Comparison of ENCODE assay signal across 16 cellular contexts in genomic region chr2:231683292-231683898, GRCh38. TPM values are rescaled to one million over a fixed set of nuclear protein-coding genes. Genes with fewer than 3 reads are reported as not detected.
DNase-seq lines count a peak whose midpoint lies in the region; TF ChIP-seq lines count a peak whose summit lies in the region.
"Had no signal": no experiment of that assay in that cellular context is flagged by ENCODE, and none has a peak within 500 bp of the region (broad histone marks: within the 10 kb centered on the region; RNA-seq: fewer than 3 reads in every experiment).

No MANE protein-coding gene starts in this region.

- POLR2A ChIA-PET in Caco-2 (lab: Charles Lee): no interaction called here

- H3K9me3 Mint-ChIP-seq in Caco-2 (ENCODE audit: unreplicated experiment): no peaks in the 10 kb centered on the region
- H3K9me3 Mint-ChIP-seq: activated naive CD4-positive, alpha-beta T cell treated with anti-CD3 and anti-CD28 coated beads, Interleukin-2, amount 50 U/mL, for 24 hours had no signal

- TF ChIP-seq CTCF in Caco-2 (IDR thresholded peaks at IDR 0.05; ENCODE audit: insufficient read depth in 1 of 2, low read depth in 1 of 2, low read length in 1 of 2, severe bottlenecking in 1 of 2, unreplicated experiment in 1 of 2): no peak

- WGBS in thymus: 41% methylated on average over 6 of the region's 6 CpGs

- no peaks in the 10 kb centered on the region for H3K27me3 Mint-ChIP-seq in Caco-2 (ENCODE audit: insufficient read depth, unreplicated experiment)

- CTCF ChIA-PET in Caco-2 (lab: Charles Lee): no interaction called here

- BruUV-seq in Caco-2 (replicated peaks; lab: Mats Ljungman, UMichigan): no TSS peak

- H3K4me3 Mint-ChIP-seq in Caco-2 (ENCODE audit: unreplicated experiment): no peak overlapping the region
- H3K4me3 Mint-ChIP-seq: activated naive CD4-positive, alpha-beta T cell treated with anti-CD3 and anti-CD28 coated beads, Interleukin-2, amount 50 U/mL, for 24 hours had no signal

- peaks cover 10% of the 10 kb centered on the region for H3K4me1 Mint-ChIP-seq in Caco-2 (ENCODE audit: low read depth, unreplicated experiment)

- H3K4me3 ChIP-seq in thymus (ENCODE audit: low read length) (peak overlapping the region; percentile 40), Caco-2 (ENCODE audit: low read depth, low read length) (no peak overlapping the region)
- H3K4me3 ChIP-seq: GM12878, lung, SJCRH30, upper lobe of right lung had no signal

- H3K36me3 Mint-ChIP-seq in Caco-2 (ENCODE audit: insufficient read depth, unreplicated experiment): peaks cover 19% of the 10 kb centered on the region
- H3K36me3 Mint-ChIP-seq: activated naive CD4-positive, alpha-beta T cell treated with anti-CD3 and anti-CD28 coated beads, Interleukin-2, amount 50 U/mL, for 24 hours had no signal

- H3K9me3 ChIP-seq in thymus (ENCODE audit: control insufficient read depth) (no peaks in the 10 kb centered on the region), Caco-2 (no peaks in the 10 kb centered on the region)
- H3K9me3 ChIP-seq: SJCRH30, upper lobe of right lung had no signal

- H3K4me1 ChIP-seq in thymus (ENCODE audit: control insufficient read depth, insufficient read depth, low read length) (peaks cover 61% of the 10 kb centered on the region), Caco-2 (peaks cover 31% of the 10 kb centered on the region)

- intact Hi-C loops in head of caudate nucleus (cut with DNase I): no loop called here
- intact Hi-C loops in Caco-2 (cut with micrococcal nuclease; ENCODE audit: unreplicated experiment): no loop called here

- H3K27me3 ChIP-seq in thymus (ENCODE audit: control insufficient read depth, insufficient read depth) (no peaks in the 10 kb centered on the region), Caco-2 (replicated peaks; ENCODE audit: control insufficient read depth, insufficient read depth, low read length) (no peaks in the 10 kb centered on the region)
- H3K27me3 ChIP-seq: SJCRH30, upper lobe of right lung had no signal

- H3K27ac ChIP-seq in thymus (ENCODE audit: low read depth): peak overlapping the region; percentile 92
- H3K27ac ChIP-seq: SJCRH30, upper lobe of right lung had no signal

- H3K36me3 ChIP-seq in thymus (ENCODE audit: control insufficient read depth, insufficient read depth) (no peaks in the 10 kb centered on the region), Caco-2 (ENCODE audit: control insufficient read depth, insufficient read depth, low read length) (no peaks in the 10 kb centered on the region)
- H3K36me3 ChIP-seq: SJCRH30, upper lobe of right lung had no signal

- H3K27ac Mint-ChIP-seq in Caco-2 (ENCODE audit: unreplicated experiment): no peak overlapping the region
- H3K27ac Mint-ChIP-seq: activated naive CD4-positive, alpha-beta T cell treated with anti-CD3 and anti-CD28 coated beads, Interleukin-2, amount 50 U/mL, for 24 hours had no signal

- DNase-seq in SHP77 treated with DMSO at 0.1 percent for 48 hours (lab: John Stamatoyannopoulos, UW): peak; percentile 39
- no peak for DNase-seq in SHP77 (lab: John Stamatoyannopoulos, UW)
- peak; percentile 13 for DNase-seq in NCI-H446 treated with DMSO at 0.1 percent for 48 hours (lab: John Stamatoyannopoulos, UW)
- peak in 37 of 42 donors; percentile 26 to 87 (median 69) for DNase-seq in head of caudate nucleus
- no peak for DNase-seq in Caco-2
- no peak for DNase-seq in medulla oblongata (ENCODE audit: extremely low spot score)
- DNase-seq in activated CD4-positive, CD25-positive, alpha-beta regulatory T cell treated with anti-CD3 and anti-CD28 coated beads, Interleukin-2, amount 50 U/mL, for 72 hours: no peak
- DNase-seq: ACHN; NCI-H748 treated with DMSO at 0.1 percent for 48 hours; SJCRH30; stimulated activated CD4-positive, alpha-beta T cell treated with anti-CD3 and anti-CD28 coated beads, Interleukin-15, amount 100 ng/mL, for 24 hours; upper lobe of right lung had no signal

RNA-seq across cellular contexts. Expression of gene PTMA, which starts 24.9 kb away (rescaled TPM):
- polyA plus RNA-seq in thymus: 2,183 TPM
- total RNA-seq in Caco-2 (2022): 597 and 669 TPM in 2 replicates

Comparison
In these comparisons a context has a peak if more than half of its experiments do, and no peak if none do; other contexts are left out.
1. DNase-seq: peak in SHP77 treated with DMSO at 0.1 percent for 48 hours (single experiment), NCI-H446 treated with DMSO at 0.1 percent for 48 hours (single experiment) and head of caudate nucleus (37 of 42); none in SHP77 (0 of 2), Caco-2 (0 of 2), medulla oblongata (single experiment) and activated CD4-positive, CD25-positive, alpha-beta regulatory T cell treated with anti-CD3 and anti-CD28 coated beads, Interleukin-2, amount 50 U/mL, for 72 hours (single experiment).